ENCODE assay signal across 1 cellular context in the genomic region with DNA sequence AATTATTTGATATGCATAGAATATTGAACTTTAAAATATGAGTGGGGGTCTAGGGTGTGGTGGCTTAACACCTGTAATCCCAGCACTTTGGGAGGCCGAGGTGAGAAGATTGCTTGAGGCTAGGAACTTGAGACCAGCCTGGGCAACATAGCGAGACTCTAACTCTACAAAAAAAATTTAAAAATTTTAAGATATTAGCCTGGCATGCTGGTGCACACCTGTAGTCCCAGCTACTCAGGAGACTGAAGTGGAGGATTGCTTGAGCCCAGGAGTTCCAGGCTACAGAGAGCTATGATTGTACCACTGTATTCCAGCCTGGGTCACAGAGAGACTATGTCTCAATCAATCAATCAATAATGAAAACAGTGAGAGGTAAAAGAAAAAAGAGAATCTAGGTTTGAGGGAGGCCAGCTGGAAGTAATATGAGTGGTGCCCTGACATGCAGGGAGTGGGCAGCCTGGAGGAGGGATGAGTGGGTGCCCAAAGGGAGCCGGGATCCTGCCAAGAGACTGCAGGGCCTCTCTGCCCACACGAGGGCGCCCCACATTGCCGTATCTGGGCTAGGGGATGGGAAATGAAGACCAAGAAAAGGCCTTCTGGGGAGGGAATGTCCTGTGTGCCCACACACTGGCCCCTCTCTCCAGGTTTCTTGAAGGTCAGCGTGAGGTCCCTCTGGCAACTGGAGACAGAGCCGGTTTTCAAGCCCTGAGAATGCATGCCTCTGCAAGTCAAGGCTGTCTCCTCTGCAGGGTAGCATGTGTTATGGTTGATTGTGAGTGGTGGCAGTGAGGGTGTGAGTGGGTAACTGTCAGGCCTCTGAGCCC.
TF ChIP-seq lines count a peak whose summit lies in the region.

No MANE protein-coding gene starts in this region.

TF ChIP-seq in HepG2, 621 proteins besides CTCF, POLR2A, EP300 and RAD21 (continued from another document):
- TF ChIP-seq, protein P1, sequence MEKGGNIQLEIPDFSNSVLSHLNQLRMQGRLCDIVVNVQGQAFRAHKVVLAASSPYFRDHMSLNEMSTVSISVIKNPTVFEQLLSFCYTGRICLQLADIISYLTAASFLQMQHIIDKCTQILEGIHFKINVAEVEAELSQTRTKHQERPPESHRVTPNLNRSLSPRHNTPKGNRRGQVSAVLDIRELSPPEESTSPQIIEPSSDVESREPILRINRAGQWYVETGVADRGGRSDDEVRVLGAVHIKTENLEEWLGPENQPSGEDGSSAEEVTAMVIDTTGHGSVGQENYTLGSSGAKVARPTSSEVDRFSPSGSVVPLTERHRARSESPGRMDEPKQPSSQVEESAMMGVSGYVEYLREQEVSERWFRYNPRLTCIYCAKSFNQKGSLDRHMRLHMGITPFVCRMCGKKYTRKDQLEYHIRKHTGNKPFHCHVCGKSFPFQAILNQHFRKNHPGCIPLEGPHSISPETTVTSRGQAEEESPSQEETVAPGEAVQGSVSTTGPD (CRISPR knock-in tag; IDR thresholded peaks at IDR 0.05), result no peak
- TF ChIP-seq CHCHD3 (CRISPR knock-in tag; IDR thresholded peaks at IDR 0.05) (no peak), ZNF510 (CRISPR knock-in tag; IDR thresholded peaks at IDR 0.05; ENCODE audit: low read depth) (no peak), RBM39 (IDR thresholded peaks at IDR 0.05; ENCODE audit: low read depth, low read length, poor library complexity, severe bottlenecking) (no peak), XRCC5 (optimal IDR thresholded peaks at IDR 0.05; ENCODE audit: low read length) (peak; percentile 74), KAT8 (CRISPR knock-in tag; IDR thresholded peaks at IDR 0.05) (no peak), ZKSCAN8 (CRISPR knock-in tag; IDR thresholded peaks at IDR 0.05; ENCODE audit: borderline replicate concordance) (no peak), PAWR (CRISPR knock-in tag; IDR thresholded peaks at IDR 0.05; ENCODE audit: borderline replicate concordance) (no peak), ZNF577 (CRISPR knock-in tag; IDR thresholded peaks at IDR 0.05; ENCODE audit: borderline replicate concordance, low read depth) (no peak), NFE2L1 (CRISPR knock-in tag; IDR thresholded peaks at IDR 0.05; ENCODE audit: borderline replicate concordance) (no peak), AGO1 (IDR thresholded peaks at IDR 0.05; ENCODE audit: low read depth, low read length, poor library complexity, severe bottlenecking) (no peak), SNAPC2 (CRISPR knock-in tag; IDR thresholded peaks at IDR 0.05) (no peak), KDM2A (CRISPR knock-in tag; IDR thresholded peaks at IDR 0.05; ENCODE audit: borderline replicate concordance, low read depth) (peak; percentile 68), ZNF557 (CRISPR knock-in tag; IDR thresholded peaks at IDR 0.05) (no peak), ZNF749 (CRISPR knock-in tag; IDR thresholded peaks at IDR 0.05; ENCODE audit: borderline replicate concordance) (no peak), ZBTB7A (CRISPR knock-in tag; IDR thresholded peaks at IDR 0.05) (no peak)
- TF ChIP-seq, protein P2, sequence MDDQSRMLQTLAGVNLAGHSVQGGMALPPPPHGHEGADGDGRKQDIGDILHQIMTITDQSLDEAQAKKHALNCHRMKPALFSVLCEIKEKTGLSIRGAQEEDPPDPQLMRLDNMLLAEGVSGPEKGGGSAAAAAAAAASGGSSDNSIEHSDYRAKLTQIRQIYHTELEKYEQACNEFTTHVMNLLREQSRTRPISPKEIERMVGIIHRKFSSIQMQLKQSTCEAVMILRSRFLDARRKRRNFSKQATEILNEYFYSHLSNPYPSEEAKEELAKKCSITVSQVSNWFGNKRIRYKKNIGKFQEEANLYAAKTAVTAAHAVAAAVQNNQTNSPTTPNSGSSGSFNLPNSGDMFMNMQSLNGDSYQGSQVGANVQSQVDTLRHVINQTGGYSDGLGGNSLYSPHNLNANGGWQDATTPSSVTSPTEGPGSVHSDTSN (CRISPR knock-in tag; IDR thresholded peaks at IDR 0.05; ENCODE audit: borderline replicate concordance), result no peak
- TF ChIP-seq, protein P3, sequence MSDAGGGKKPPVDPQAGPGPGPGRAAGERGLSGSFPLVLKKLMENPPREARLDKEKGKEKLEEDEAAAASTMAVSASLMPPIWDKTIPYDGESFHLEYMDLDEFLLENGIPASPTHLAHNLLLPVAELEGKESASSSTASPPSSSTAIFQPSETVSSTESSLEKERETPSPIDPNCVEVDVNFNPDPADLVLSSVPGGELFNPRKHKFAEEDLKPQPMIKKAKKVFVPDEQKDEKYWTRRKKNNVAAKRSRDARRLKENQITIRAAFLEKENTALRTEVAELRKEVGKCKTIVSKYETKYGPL (CRISPR knock-in tag; IDR thresholded peaks at IDR 0.05), result no peak
- TF ChIP-seq, protein P4, sequence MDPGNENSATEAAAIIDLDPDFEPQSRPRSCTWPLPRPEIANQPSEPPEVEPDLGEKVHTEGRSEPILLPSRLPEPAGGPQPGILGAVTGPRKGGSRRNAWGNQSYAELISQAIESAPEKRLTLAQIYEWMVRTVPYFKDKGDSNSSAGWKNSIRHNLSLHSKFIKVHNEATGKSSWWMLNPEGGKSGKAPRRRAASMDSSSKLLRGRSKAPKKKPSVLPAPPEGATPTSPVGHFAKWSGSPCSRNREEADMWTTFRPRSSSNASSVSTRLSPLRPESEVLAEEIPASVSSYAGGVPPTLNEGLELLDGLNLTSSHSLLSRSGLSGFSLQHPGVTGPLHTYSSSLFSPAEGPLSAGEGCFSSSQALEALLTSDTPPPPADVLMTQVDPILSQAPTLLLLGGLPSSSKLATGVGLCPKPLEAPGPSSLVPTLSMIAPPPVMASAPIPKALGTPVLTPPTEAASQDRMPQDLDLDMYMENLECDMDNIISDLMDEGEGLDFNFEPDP (CRISPR knock-in tag; conservative IDR thresholded peaks at IDR 0.05), result no peak
- TF ChIP-seq, protein P5, sequence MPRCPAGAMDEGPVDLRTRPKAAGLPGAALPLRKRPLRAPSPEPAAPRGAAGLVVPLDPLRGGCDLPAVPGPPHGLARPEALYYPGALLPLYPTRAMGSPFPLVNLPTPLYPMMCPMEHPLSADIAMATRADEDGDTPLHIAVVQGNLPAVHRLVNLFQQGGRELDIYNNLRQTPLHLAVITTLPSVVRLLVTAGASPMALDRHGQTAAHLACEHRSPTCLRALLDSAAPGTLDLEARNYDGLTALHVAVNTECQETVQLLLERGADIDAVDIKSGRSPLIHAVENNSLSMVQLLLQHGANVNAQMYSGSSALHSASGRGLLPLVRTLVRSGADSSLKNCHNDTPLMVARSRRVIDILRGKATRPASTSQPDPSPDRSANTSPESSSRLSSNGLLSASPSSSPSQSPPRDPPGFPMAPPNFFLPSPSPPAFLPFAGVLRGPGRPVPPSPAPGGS (CRISPR knock-in tag; IDR thresholded peaks at IDR 0.05), result no peak
- TF ChIP-seq, protein P6, sequence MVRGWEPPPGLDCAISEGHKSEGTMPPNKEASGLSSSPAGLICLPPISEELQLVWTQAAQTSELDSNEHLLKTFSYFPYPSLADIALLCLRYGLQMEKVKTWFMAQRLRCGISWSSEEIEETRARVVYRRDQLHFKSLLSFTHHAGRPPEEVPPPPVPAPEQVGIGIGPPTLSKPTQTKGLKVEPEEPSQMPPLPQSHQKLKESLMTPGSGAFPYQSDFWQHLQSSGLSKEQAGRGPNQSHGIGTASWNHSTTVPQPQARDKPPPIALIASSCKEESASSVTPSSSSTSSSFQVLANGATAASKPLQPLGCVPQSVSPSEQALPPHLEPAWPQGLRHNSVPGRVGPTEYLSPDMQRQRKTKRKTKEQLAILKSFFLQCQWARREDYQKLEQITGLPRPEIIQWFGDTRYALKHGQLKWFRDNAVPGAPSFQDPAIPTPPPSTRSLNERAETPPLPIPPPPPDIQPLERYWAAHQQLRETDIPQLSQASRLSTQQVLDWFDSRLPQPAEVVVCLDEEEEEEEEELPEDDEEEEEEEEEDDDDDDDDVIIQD (CRISPR knock-in tag; IDR thresholded peaks at IDR 0.05; ENCODE audit: low read depth), result no peak
- TF ChIP-seq, protein P7, sequence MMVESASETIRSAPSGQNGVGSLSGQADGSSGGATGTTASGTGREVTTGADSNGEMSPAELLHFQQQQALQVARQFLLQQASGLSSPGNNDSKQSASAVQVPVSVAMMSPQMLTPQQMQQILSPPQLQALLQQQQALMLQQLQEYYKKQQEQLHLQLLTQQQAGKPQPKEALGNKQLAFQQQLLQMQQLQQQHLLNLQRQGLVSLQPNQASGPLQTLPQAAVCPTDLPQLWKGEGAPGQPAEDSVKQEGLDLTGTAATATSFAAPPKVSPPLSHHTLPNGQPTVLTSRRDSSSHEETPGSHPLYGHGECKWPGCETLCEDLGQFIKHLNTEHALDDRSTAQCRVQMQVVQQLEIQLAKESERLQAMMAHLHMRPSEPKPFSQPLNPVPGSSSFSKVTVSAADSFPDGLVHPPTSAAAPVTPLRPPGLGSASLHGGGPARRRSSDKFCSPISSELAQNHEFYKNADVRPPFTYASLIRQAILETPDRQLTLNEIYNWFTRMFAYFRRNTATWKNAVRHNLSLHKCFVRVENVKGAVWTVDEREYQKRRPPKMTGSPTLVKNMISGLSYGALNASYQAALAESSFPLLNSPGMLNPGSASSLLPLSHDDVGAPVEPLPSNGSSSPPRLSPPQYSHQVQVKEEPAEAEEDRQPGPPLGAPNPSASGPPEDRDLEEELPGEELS (CRISPR knock-in tag; IDR thresholded peaks at IDR 0.05), result no peak
- TF ChIP-seq, protein P8, sequence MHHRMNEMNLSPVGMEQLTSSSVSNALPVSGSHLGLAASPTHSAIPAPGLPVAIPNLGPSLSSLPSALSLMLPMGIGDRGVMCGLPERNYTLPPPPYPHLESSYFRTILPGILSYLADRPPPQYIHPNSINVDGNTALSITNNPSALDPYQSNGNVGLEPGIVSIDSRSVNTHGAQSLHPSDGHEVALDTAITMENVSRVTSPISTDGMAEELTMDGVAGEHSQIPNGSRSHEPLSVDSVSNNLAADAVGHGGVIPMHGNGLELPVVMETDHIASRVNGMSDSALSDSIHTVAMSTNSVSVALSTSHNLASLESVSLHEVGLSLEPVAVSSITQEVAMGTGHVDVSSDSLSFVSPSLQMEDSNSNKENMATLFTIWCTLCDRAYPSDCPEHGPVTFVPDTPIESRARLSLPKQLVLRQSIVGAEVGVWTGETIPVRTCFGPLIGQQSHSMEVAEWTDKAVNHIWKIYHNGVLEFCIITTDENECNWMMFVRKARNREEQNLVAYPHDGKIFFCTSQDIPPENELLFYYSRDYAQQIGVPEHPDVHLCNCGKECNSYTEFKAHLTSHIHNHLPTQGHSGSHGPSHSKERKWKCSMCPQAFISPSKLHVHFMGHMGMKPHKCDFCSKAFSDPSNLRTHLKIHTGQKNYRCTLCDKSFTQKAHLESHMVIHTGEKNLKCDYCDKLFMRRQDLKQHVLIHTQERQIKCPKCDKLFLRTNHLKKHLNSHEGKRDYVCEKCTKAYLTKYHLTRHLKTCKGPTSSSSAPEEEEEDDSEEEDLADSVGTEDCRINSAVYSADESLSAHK (CRISPR knock-in tag; IDR thresholded peaks at IDR 0.05; ENCODE audit: borderline replicate concordance), result no peak
